ENCODE assay signal across 1 cellular context in the genomic region with DNA sequence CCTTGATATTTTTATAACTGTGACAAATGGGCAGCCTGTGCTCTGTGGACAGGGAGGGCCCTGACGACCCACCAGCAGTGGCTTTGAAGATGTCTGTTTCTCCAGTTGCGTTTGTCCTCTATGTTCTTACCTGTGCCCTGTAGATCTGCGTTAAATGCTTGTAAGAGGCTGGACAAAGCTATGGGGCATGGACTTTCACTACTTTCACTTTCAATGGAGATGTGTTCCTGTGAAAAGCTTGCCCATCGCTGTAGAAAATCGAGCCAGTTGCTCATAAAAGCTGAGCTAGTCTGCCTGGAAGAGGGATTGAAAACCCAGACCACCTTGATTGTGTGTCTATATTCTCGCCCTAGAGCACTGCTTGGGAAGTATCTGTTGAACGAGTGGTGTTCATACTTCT.
TF ChIP-seq lines count a peak whose summit lies in the region.

No MANE protein-coding gene starts in this region.

TF ChIP-seq in SK-N-SH, 30 proteins besides CTCF, POLR2A, EP300 and RAD21 (continued from another document):
- TF ChIP-seq, protein P1, sequence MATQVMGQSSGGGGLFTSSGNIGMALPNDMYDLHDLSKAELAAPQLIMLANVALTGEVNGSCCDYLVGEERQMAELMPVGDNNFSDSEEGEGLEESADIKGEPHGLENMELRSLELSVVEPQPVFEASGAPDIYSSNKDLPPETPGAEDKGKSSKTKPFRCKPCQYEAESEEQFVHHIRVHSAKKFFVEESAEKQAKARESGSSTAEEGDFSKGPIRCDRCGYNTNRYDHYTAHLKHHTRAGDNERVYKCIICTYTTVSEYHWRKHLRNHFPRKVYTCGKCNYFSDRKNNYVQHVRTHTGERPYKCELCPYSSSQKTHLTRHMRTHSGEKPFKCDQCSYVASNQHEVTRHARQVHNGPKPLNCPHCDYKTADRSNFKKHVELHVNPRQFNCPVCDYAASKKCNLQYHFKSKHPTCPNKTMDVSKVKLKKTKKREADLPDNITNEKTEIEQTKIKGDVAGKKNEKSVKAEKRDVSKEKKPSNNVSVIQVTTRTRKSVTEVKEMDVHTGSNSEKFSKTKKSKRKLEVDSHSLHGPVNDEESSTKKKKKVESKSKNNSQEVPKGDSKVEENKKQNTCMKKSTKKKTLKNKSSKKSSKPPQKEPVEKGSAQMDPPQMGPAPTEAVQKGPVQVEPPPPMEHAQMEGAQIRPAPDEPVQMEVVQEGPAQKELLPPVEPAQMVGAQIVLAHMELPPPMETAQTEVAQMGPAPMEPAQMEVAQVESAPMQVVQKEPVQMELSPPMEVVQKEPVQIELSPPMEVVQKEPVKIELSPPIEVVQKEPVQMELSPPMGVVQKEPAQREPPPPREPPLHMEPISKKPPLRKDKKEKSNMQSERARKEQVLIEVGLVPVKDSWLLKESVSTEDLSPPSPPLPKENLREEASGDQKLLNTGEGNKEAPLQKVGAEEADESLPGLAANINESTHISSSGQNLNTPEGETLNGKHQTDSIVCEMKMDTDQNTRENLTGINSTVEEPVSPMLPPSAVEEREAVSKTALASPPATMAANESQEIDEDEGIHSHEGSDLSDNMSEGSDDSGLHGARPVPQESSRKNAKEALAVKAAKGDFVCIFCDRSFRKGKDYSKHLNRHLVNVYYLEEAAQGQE (IDR thresholded peaks at IDR 0.05; ENCODE audit: low read depth, low read length), result no peak
- TF ChIP-seq MXI1 (IDR thresholded peaks at IDR 0.05; ENCODE audit: low read depth, low read length), result no peak
- TF ChIP-seq, protein P2, sequence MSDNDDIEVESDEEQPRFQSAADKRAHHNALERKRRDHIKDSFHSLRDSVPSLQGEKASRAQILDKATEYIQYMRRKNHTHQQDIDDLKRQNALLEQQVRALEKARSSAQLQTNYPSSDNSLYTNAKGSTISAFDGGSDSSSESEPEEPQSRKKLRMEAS (IDR thresholded peaks at IDR 0.05; ENCODE audit: low read depth), result no peak
- TF ChIP-seq, protein P3, sequence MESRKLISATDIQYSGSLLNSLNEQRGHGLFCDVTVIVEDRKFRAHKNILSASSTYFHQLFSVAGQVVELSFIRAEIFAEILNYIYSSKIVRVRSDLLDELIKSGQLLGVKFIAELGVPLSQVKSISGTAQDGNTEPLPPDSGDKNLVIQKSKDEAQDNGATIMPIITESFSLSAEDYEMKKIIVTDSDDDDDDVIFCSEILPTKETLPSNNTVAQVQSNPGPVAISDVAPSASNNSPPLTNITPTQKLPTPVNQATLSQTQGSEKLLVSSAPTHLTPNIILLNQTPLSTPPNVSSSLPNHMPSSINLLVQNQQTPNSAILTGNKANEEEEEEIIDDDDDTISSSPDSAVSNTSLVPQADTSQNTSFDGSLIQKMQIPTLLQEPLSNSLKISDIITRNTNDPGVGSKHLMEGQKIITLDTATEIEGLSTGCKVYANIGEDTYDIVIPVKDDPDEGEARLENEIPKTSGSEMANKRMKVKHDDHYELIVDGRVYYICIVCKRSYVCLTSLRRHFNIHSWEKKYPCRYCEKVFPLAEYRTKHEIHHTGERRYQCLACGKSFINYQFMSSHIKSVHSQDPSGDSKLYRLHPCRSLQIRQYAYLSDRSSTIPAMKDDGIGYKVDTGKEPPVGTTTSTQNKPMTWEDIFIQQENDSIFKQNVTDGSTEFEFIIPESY (IDR thresholded peaks at IDR 0.05; ENCODE audit: borderline replicate concordance, low read depth), result no peak
- no peak for TF ChIP-seq FOSL2 (IDR thresholded peaks at IDR 0.05; ENCODE audit: borderline replicate concordance, low read depth)
- no peak for TF ChIP-seq NRF1 (IDR thresholded peaks at IDR 0.05; ENCODE audit: low read depth, low read length)
